In genomic region chr16:76157629-76158028, GRCh38 we compare ENCODE assay signal across 1 cellular context.
TF ChIP-seq lines count a peak whose summit lies in the region.

No MANE protein-coding gene starts in this region.

TF ChIP-seq in HepG2, 621 proteins besides CTCF, POLR2A, EP300 and RAD21:
- TF ChIP-seq SMC3 (IDR thresholded peaks at IDR 0.05; ENCODE audit: low read length) (0 out of 2 replicates have a peak, but pooled peaks have one; percentile 11), SOX13 (IDR thresholded peaks at IDR 0.05) (no peak), SOX13 (CRISPR knock-in tag; conservative IDR thresholded peaks at IDR 0.05 in 1 of 2, IDR thresholded peaks at IDR 0.05 in 1 of 2) (no peak)
